ENCODE assay signal across 20 cellular contexts in genomic region chr7:82953324-82954027, GRCh38.
A peak's percentile ranks its signal among the peaks of the same experiment; 100 is the strongest.
DNase-seq lines count a peak whose midpoint lies in the region; ATAC-seq, FAIRE-seq and TF ChIP-seq lines count a peak whose summit lies in the region.
"Had no signal": no experiment of that assay in that cellular context is flagged by ENCODE, and none has a peak within 500 bp of the region (broad histone marks: within the 10 kb centered on the region; RNA-seq: fewer than 3 reads in every experiment).

No MANE protein-coding gene starts in this region.

- H3K9ac ChIP-seq in HepG2 (ENCODE audit: insufficient read depth, low read depth, low read length) = no peak overlapping the region
- H3K9ac ChIP-seq: BLaER1 had no signal

- no peak overlapping the region for H3K27ac Mint-ChIP-seq in stimulated activated naive B cell treated with anti-CD40 and anti-IgM and Interleukin-4, amounts not matched to agents 10 μg/mL and 1 μg/mL and 100 μg/mL, for 72 hours
- H3K27ac Mint-ChIP-seq: B cell; CD4-positive, CD25-positive, alpha-beta regulatory T cell; CD8-positive, alpha-beta T cell; HFFc6 had no signal

- H3K27me3 Mint-ChIP-seq in stimulated activated naive B cell treated with anti-CD40 and anti-IgM and Interleukin-4, amounts not matched to agents 10 μg/mL and 1 μg/mL and 100 μg/mL, for 72 hours = no peaks in the 10 kb centered on the region
- H3K27me3 Mint-ChIP-seq: B cell; CD4-positive, CD25-positive, alpha-beta regulatory T cell had no signal

- in situ Hi-C loops in HepG2 (cut with HindIII; ENCODE audit: extremely low pct_ligation_motif_present, low pct_unique_long_range_greater_than_20kb) = no loop called here

- no peak for TF ChIP-seq CTCF in HepG2 (CRISPR knock-in tag; IDR thresholded peaks at IDR 0.05)
- TF ChIP-seq CTCF in right lobe of liver (IDR thresholded peaks at IDR 0.05) = no peak
- TF ChIP-seq CTCF in vagina (IDR thresholded peaks at IDR 0.05) = no peak

- H3K4me2 ChIP-seq in HepG2 (ENCODE audit: low read depth, low read length) = no peak overlapping the region
- H3K4me2 ChIP-seq: BLaER1 had no signal

- H3K4me3 ChIP-seq in HepG2 (replicated peaks in 1 of 3; ENCODE audit: insufficient read depth in 1 of 3, low read depth in 2 of 3, low read length in 3 of 3) = no peak overlapping the region
- no peak overlapping the region for H3K4me3 ChIP-seq in right lobe of liver
- no peak overlapping the region for H3K4me3 ChIP-seq in small intestine (ENCODE audit: low read depth in 1 of 2, low read length in 2 of 2)
- no peak overlapping the region for H3K4me3 ChIP-seq in vagina
- H3K4me3 ChIP-seq: BLaER1, HAP-1 had no signal

- H3K79me2 ChIP-seq in HepG2 (ENCODE audit: insufficient read depth, low read length) = no peaks in the 10 kb centered on the region

- BruUV-seq in HepG2 (replicated peaks; lab: Mats Ljungman, UMichigan) = no TSS peak

- H2AFZ ChIP-seq in HepG2 (ENCODE audit: low read length) = no peak overlapping the region

- POLR2A ChIA-PET in HepG2 (lab: Yijun Ruan, JAX) = no interaction called here

- H3K9me3 ChIP-seq in HepG2 (ENCODE audit: low read length) (no peaks in the 10 kb centered on the region), right lobe of liver (no peaks in the 10 kb centered on the region), small intestine (ENCODE audit: control insufficient read depth, low read depth) (no peaks in the 10 kb centered on the region), vagina (no peaks in the 10 kb centered on the region)
- H3K9me3 ChIP-seq: BLaER1, HAP-1 had no signal

- H3K9me3 Mint-ChIP-seq in stimulated activated naive B cell treated with anti-CD40 and anti-IgM and Interleukin-4, amounts not matched to agents 10 μg/mL and 1 μg/mL and 100 μg/mL, for 72 hours = peaks cover 5 to 6% of the 10 kb centered on the region in 2 donors
- H3K9me3 Mint-ChIP-seq: HFFc6 had no signal

- no peak overlapping the region for H3K27ac ChIP-seq in HepG2 (ENCODE audit: extremely low read length, insufficient read depth, low read length)
- H3K27ac ChIP-seq in right lobe of liver = no peak overlapping the region
- no peak overlapping the region for H3K27ac ChIP-seq in small intestine (ENCODE audit: low read depth in 1 of 2, low read length in 1 of 2)
- H3K27ac ChIP-seq in vagina = no peak overlapping the region
- H3K27ac ChIP-seq: BLaER1, C4-2B had no signal

- FAIRE-seq in HepG2 (lab: Jason Lieb, UNC) (no peak), small intestine (lab: Jason Lieb, UNC) (no peak)
- FAIRE-seq: D721Med, G401.6, GM12892, H54 had no signal

- peaks cover 0 to 2% of the 10 kb centered on the region in 2 experiments; a peak in 1 of 5 replicates for H3K27me3 ChIP-seq in HepG2 (ENCODE audit: control insufficient read depth in 1 of 2, insufficient read depth in 2 of 2, low read length in 2 of 2)
- no peaks in the 10 kb centered on the region for H3K27me3 ChIP-seq in right lobe of liver
- H3K27me3 ChIP-seq in small intestine (ENCODE audit: control insufficient read depth in 2 of 2, insufficient read depth in 2 of 2, low read length in 2 of 2) = no peaks in the 10 kb centered on the region
- H3K27me3 ChIP-seq in vagina = no peaks in the 10 kb centered on the region
- H3K27me3 ChIP-seq: BLaER1 had no signal

- H3K4me3 Mint-ChIP-seq in stimulated activated naive B cell treated with anti-CD40 and anti-IgM and Interleukin-4, amounts not matched to agents 10 μg/mL and 1 μg/mL and 100 μg/mL, for 72 hours = no peak overlapping the region
- H3K4me3 Mint-ChIP-seq: B cell; CD4-positive, CD25-positive, alpha-beta regulatory T cell; CD8-positive, alpha-beta T cell; HFFc6 had no signal

- H4K20me1 ChIP-seq in HepG2 (ENCODE audit: insufficient read depth, low read length) = no peaks in the 10 kb centered on the region
- H4K20me1 ChIP-seq: BLaER1 had no signal

- intact Hi-C loops in HepG2 (cut with micrococcal nuclease; ENCODE audit: unreplicated experiment) = no loop called here
- intact Hi-C loops in right lobe of liver (cut with DNase I) = no loop called here
- intact Hi-C loops in left colon (cut with DNase I, micrococcal nuclease) = no loop called here
- intact Hi-C loops in vagina (cut with DNase I) = no loop called here

- no peak for ATAC-seq in HepG2
- ATAC-seq in right lobe of liver = no peak
- peak; percentile 70 for ATAC-seq in left colon
- ATAC-seq in stimulated activated naive B cell treated with anti-CD40 and anti-IgM and Interleukin-4, amounts not matched to agents 10 μg/mL and 1 μg/mL and 100 μg/mL, for 72 hours (replicated peaks) = no peak
- ATAC-seq: CD8-positive, alpha-beta T cell had no signal

- 6% methylated on average over 6 of the region's 6 CpGs for WGBS in HepG2 (ENCODE audit: low lambda C conversion rate)
- WGBS in right lobe of liver (ENCODE audit: insufficient coverage, low coverage, low lambda C conversion rate, missing lambda C conversion rate) = 60% methylated on average over 6 of the region's 6 CpGs
- WGBS in small intestine, 3 donors = 73 to 85% (median 78%) methylated on average over 6 of the region's 6 CpGs

- no peaks in the 10 kb centered on the region for H3K36me3 ChIP-seq in HepG2 (replicated peaks in 1 of 2; ENCODE audit: control insufficient read depth in 1 of 2, insufficient read depth in 2 of 2, low read length in 2 of 2)
- no peaks in the 10 kb centered on the region for H3K36me3 ChIP-seq in right lobe of liver
- H3K36me3 ChIP-seq in small intestine (ENCODE audit: control insufficient read depth in 2 of 2, insufficient read depth in 2 of 2, low read length in 2 of 2) = no peaks in the 10 kb centered on the region
- H3K36me3 ChIP-seq in vagina = no peaks in the 10 kb centered on the region
- H3K36me3 ChIP-seq: BLaER1, HAP-1 had no signal

- H3K4me1 ChIP-seq in HepG2 (ENCODE audit: insufficient read depth, low read length) = no peaks in the 10 kb centered on the region
- H3K4me1 ChIP-seq in right lobe of liver = no peaks in the 10 kb centered on the region
- no peaks in the 10 kb centered on the region for H3K4me1 ChIP-seq in small intestine (ENCODE audit: control insufficient read depth in 2 of 2, insufficient read depth in 1 of 2, low read depth in 1 of 2, low read length in 1 of 2)
- H3K4me1 ChIP-seq in vagina = no peaks in the 10 kb centered on the region
- H3K4me1 ChIP-seq: HAP-1 had no signal

- no peak for TF ChIP-seq RAD21 in HepG2 (CRISPR knock-in tag; IDR thresholded peaks at IDR 0.05)

- TF ChIP-seq POLR2A in HepG2 (IDR thresholded peaks at IDR 0.05; ENCODE audit: insufficient read depth in 1 of 2, low read depth in 2 of 2, low read length in 2 of 2) = no peak
- no peak for TF ChIP-seq POLR2A in right lobe of liver (IDR thresholded peaks at IDR 0.05)
- no peak for TF ChIP-seq POLR2A in vagina (IDR thresholded peaks at IDR 0.05)

- no peaks in the 10 kb centered on the region for H3K36me3 Mint-ChIP-seq in stimulated activated naive B cell treated with anti-CD40 and anti-IgM and Interleukin-4, amounts not matched to agents 10 μg/mL and 1 μg/mL and 100 μg/mL, for 72 hours
- H3K36me3 Mint-ChIP-seq: CD4-positive, CD25-positive, alpha-beta regulatory T cell; CD8-positive, alpha-beta T cell had no signal

- TF ChIP-seq EP300 in HepG2 (IDR thresholded peaks at IDR 0.05; ENCODE audit: low read depth in 2 of 2, low read length in 2 of 2) (no peak), HepG2 (CRISPR knock-in tag; IDR thresholded peaks at IDR 0.05; ENCODE audit: borderline replicate concordance) (no peak)

- H3K4me1 Mint-ChIP-seq in stimulated activated naive B cell treated with anti-CD40 and anti-IgM and Interleukin-4, amounts not matched to agents 10 μg/mL and 1 μg/mL and 100 μg/mL, for 72 hours = no peaks in the 10 kb centered on the region
- H3K4me1 Mint-ChIP-seq: B cell; CD4-positive, CD25-positive, alpha-beta regulatory T cell had no signal

- CTCF ChIA-PET in HepG2 (lab: Yijun Ruan, JAX; ENCODE audit: low intra/inter-chr PET ratio, low total read pairs) = no interaction called here

- DNase-seq in HepG2 (ENCODE audit: low spot score) (no peak), right lobe of liver (no peak), left colon (no peak), small intestine (peak; percentile 33), vagina (ENCODE audit: extremely low spot score in 2 of 2) (no peak)
- DNase-seq in stimulated activated naive B cell treated with anti-CD40 and anti-IgM and Interleukin-4, amounts not matched to agents 10 μg/mL and 1 μg/mL and 100 μg/mL, for 72 hours = no peak
- DNase-seq: CD4-positive, CD25-positive, alpha-beta regulatory T cell; CD8-positive, alpha-beta T cell; DMS153; DND-41; GOT3; HFFc6 had no signal

TF ChIP-seq in HepG2, 621 proteins besides CTCF, POLR2A, EP300 and RAD21:
- TF ChIP-seq MBNL3 (CRISPR knock-in tag; conservative IDR thresholded peaks at IDR 0.05) = no peak
- peak; percentile 50 for TF ChIP-seq HNRNPK (IDR thresholded peaks at IDR 0.05; ENCODE audit: low read depth, low read length, poor library complexity, severe bottlenecking)
